ENCODE assay signal across 2 cellular contexts in the genomic region with DNA sequence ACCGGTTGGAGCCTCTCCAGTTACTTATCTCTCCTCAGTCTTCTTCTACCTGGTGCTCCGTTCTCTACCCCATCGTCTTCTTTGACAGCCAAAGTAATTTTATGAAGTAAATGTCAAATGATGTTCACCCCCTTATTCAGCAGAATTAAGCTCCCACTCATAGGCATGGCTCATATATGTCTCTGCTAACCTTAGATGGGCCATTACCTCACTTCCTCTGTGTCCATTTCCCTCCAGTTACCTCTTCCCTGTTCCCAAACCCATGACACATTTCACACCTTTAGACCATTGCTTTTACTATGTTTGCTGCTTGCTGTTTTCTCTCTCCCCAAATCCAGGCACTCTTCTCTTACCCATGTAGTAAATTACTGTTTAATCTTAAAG.
TF ChIP-seq lines count a peak whose summit lies in the region.

No MANE protein-coding gene starts in this region.

TF ChIP-seq in SK-N-SH treated with all-trans-retinoic acid at 6 μM for 48 hours, 23 proteins besides CTCF, POLR2A, EP300 and RAD21 (continued from another document):
- TF ChIP-seq, protein P1, sequence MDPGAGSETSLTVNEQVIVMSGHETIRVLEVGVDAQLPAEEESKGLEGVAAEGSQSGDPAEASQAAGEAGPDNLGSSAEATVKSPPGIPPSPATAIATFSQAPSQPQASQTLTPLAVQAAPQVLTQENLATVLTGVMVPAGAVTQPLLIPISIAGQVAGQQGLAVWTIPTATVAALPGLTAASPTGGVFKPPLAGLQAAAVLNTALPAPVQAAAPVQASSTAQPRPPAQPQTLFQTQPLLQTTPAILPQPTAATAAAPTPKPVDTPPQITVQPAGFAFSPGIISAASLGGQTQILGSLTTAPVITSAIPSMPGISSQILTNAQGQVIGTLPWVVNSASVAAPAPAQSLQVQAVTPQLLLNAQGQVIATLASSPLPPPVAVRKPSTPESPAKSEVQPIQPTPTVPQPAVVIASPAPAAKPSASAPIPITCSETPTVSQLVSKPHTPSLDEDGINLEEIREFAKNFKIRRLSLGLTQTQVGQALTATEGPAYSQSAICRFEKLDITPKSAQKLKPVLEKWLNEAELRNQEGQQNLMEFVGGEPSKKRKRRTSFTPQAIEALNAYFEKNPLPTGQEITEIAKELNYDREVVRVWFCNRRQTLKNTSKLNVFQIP (CRISPR knock-in tag; IDR thresholded peaks at IDR 0.05; ENCODE audit: borderline replicate concordance, low read depth): no peak
- TF ChIP-seq ZNF70 (CRISPR knock-in tag; IDR thresholded peaks at IDR 0.05) (no peak), OSR1 (CRISPR knock-in tag; IDR thresholded peaks at IDR 0.05) (no peak), ISL1 (CRISPR knock-in tag; IDR thresholded peaks at IDR 0.05) (no peak)
- TF ChIP-seq, protein P2, sequence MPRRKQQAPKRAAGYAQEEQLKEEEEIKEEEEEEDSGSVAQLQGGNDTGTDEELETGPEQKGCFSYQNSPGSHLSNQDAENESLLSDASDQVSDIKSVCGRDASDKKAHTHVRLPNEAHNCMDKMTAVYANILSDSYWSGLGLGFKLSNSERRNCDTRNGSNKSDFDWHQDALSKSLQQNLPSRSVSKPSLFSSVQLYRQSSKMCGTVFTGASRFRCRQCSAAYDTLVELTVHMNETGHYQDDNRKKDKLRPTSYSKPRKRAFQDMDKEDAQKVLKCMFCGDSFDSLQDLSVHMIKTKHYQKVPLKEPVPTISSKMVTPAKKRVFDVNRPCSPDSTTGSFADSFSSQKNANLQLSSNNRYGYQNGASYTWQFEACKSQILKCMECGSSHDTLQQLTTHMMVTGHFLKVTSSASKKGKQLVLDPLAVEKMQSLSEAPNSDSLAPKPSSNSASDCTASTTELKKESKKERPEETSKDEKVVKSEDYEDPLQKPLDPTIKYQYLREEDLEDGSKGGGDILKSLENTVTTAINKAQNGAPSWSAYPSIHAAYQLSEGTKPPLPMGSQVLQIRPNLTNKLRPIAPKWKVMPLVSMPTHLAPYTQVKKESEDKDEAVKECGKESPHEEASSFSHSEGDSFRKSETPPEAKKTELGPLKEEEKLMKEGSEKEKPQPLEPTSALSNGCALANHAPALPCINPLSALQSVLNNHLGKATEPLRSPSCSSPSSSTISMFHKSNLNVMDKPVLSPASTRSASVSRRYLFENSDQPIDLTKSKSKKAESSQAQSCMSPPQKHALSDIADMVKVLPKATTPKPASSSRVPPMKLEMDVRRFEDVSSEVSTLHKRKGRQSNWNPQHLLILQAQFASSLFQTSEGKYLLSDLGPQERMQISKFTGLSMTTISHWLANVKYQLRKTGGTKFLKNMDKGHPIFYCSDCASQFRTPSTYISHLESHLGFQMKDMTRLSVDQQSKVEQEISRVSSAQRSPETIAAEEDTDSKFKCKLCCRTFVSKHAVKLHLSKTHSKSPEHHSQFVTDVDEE (CRISPR knock-in tag; IDR thresholded peaks at IDR 0.05): no peak

TF ChIP-seq in SK-N-SH, 30 proteins besides CTCF, POLR2A, EP300 and RAD21:
- TF ChIP-seq, protein P3, sequence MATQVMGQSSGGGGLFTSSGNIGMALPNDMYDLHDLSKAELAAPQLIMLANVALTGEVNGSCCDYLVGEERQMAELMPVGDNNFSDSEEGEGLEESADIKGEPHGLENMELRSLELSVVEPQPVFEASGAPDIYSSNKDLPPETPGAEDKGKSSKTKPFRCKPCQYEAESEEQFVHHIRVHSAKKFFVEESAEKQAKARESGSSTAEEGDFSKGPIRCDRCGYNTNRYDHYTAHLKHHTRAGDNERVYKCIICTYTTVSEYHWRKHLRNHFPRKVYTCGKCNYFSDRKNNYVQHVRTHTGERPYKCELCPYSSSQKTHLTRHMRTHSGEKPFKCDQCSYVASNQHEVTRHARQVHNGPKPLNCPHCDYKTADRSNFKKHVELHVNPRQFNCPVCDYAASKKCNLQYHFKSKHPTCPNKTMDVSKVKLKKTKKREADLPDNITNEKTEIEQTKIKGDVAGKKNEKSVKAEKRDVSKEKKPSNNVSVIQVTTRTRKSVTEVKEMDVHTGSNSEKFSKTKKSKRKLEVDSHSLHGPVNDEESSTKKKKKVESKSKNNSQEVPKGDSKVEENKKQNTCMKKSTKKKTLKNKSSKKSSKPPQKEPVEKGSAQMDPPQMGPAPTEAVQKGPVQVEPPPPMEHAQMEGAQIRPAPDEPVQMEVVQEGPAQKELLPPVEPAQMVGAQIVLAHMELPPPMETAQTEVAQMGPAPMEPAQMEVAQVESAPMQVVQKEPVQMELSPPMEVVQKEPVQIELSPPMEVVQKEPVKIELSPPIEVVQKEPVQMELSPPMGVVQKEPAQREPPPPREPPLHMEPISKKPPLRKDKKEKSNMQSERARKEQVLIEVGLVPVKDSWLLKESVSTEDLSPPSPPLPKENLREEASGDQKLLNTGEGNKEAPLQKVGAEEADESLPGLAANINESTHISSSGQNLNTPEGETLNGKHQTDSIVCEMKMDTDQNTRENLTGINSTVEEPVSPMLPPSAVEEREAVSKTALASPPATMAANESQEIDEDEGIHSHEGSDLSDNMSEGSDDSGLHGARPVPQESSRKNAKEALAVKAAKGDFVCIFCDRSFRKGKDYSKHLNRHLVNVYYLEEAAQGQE (IDR thresholded peaks at IDR 0.05; ENCODE audit: low read depth, low read length): no peak
- TF ChIP-seq JUND (IDR thresholded peaks at IDR 0.05): no peak
- TF ChIP-seq MEF2A (IDR thresholded peaks at IDR 0.05; ENCODE audit: borderline replicate concordance, low read depth): no peak
- no peak for TF ChIP-seq SMC3 (IDR thresholded peaks at IDR 0.05; ENCODE audit: low read depth, low read length)
- TF ChIP-seq GATA2 (CRISPR knock-in tag; IDR thresholded peaks at IDR 0.05): no peak
- no peak for TF ChIP-seq ELF1 (IDR thresholded peaks at IDR 0.05)
